8 cellular contexts compared by ENCODE assay signal in genomic region chr5:63125862-63126261, GRCh38.
DNase-seq lines count a peak whose midpoint lies in the region; ATAC-seq, FAIRE-seq and TF ChIP-seq lines count a peak whose summit lies in the region.

No MANE protein-coding gene starts in this region.

- no peaks in the 10 kb centered on the region for H3K27me3 ChIP-seq in cardiac muscle cell
- no peaks in the 10 kb centered on the region for H3K27me3 ChIP-seq in K562 (ENCODE audit: control insufficient read depth in 2 of 2, insufficient read depth in 2 of 2, low read length in 2 of 2)
- no peaks in the 10 kb centered on the region for H3K27me3 ChIP-seq in suprapubic skin

- H3K4me1 ChIP-seq in cardiac muscle cell (ENCODE audit: low read depth) (no peaks in the 10 kb centered on the region), K562 (replicated peaks in 1 of 2; ENCODE audit: control insufficient read depth in 2 of 2, insufficient read depth in 2 of 2, low read length in 2 of 2) (no peaks in the 10 kb centered on the region), suprapubic skin (no peaks in the 10 kb centered on the region)

- TF ChIP-seq CTCF in cardiac muscle cell (IDR thresholded peaks at IDR 0.05; ENCODE audit: low read depth, low read length) (peak; percentile 74), K562 (IDR thresholded peaks at IDR 0.05 in 2 of 3, conservative IDR thresholded peaks at IDR 0.05 in 1 of 3; ENCODE audit: insufficient read depth in 2 of 3, low read depth in 1 of 3, low read length in 3 of 3) (peak in 2 of 3 experiments; percentile 10 to 17; a peak in 1 of 6 replicates), neural crest cell (conservative IDR thresholded peaks at IDR 0.05) (peak; percentile 55), suprapubic skin (IDR thresholded peaks at IDR 0.05) (no peak)

- no peak overlapping the region for H3K27ac Mint-ChIP-seq in neural crest cell (ENCODE audit: unreplicated experiment)

- no TSS peak for BruUV-seq in K562 (replicated peaks; lab: Mats Ljungman, UMichigan)

- TF ChIP-seq POLR2A in K562 (conservative IDR thresholded peaks at IDR 0.05) (no peak), suprapubic skin (IDR thresholded peaks at IDR 0.05) (no peak)

- POLR2A ChIA-PET in HEK293T (lab: Yijun Ruan, JAX) (no interaction called here), K562 (lab: Yijun Ruan, JAX) (no interaction called here)

- H3K9me1 ChIP-seq in K562 (ENCODE audit: control insufficient read depth, insufficient read depth, low read length), result no peaks in the 10 kb centered on the region

- no peak overlapping the region for H3K27ac ChIP-seq in cardiac muscle cell
- no peak overlapping the region for H3K27ac ChIP-seq in K562 (ENCODE audit: extremely low read depth, low read depth, low read length)
- H3K27ac ChIP-seq in suprapubic skin, result no peak overlapping the region

- H3K27me3 Mint-ChIP-seq in neural crest cell (ENCODE audit: low read depth), result no peaks in the 10 kb centered on the region

- in situ Hi-C loops in K562 (cut with MboI), result no loop called here

- H4K20me1 ChIP-seq in K562 (replicated peaks; ENCODE audit: control insufficient read depth, insufficient read depth, low read length), result no peaks in the 10 kb centered on the region

- H3K4me1 Mint-ChIP-seq in neural crest cell, result peaks cover 5% of the 10 kb centered on the region

- peak in 1 of 2 experiments; percentile 45; a peak in 2 of 4 replicates for TF ChIP-seq RAD21 in K562 (CRISPR knock-in tag; conservative IDR thresholded peaks at IDR 0.05 in 1 of 2, IDR thresholded peaks at IDR 0.05 in 1 of 2)

- H3K79me2 ChIP-seq in K562 (ENCODE audit: control insufficient read depth, insufficient read depth, low read length), result no peaks in the 10 kb centered on the region

- H3K36me3 ChIP-seq in cardiac muscle cell, result no peaks in the 10 kb centered on the region
- H3K36me3 ChIP-seq in K562 (ENCODE audit: control insufficient read depth, insufficient read depth, low read length), result no peaks in the 10 kb centered on the region
- no peaks in the 10 kb centered on the region for H3K36me3 ChIP-seq in suprapubic skin

- TF ChIP-seq EP300 in K562 (IDR thresholded peaks at IDR 0.05; ENCODE audit: low read length), result no peak
- TF ChIP-seq EP300 in suprapubic skin (IDR thresholded peaks at IDR 0.05), result no peak

- no peaks in the 10 kb centered on the region for H3K9me3 ChIP-seq in cardiac muscle cell (ENCODE audit: low read depth)
- H3K9me3 ChIP-seq in K562 (replicated peaks; ENCODE audit: control insufficient read depth, insufficient read depth, low read depth, low read length), result no peaks in the 10 kb centered on the region
- no peaks in the 10 kb centered on the region for H3K9me3 ChIP-seq in suprapubic skin

- 5% methylated on average over 2 of the region's 2 CpGs for WGBS in K562 (ENCODE audit: insufficient coverage, low coverage, missing lambda C conversion rate)
- WGBS in suprapubic skin, result 21% methylated on average over 2 of the region's 2 CpGs

- H3K9ac ChIP-seq in K562 (ENCODE audit: insufficient read depth in 1 of 2, low read depth in 2 of 2, low read length in 2 of 2), result no peak overlapping the region

- H3K4me3 Mint-ChIP-seq in neural crest cell, result no peak overlapping the region

- CTCF ChIA-PET in HEK293T (lab: Yijun Ruan, JAX) (interaction anchor here (0.7 kb wide), 1 partner anchor 31 kb away, joined by 3 read pairs; no protein-coding TSS in a partner anchor), K562 (lab: Yijun Ruan, JAX; ENCODE audit: low intra/inter-chr PET ratio) (no interaction called here)

- H2AFZ ChIP-seq in K562 (ENCODE audit: low read depth, low read length), result no peak overlapping the region

- no peaks in the 10 kb centered on the region for H3K36me3 Mint-ChIP-seq in neural crest cell (ENCODE audit: low read depth)

- ATAC-seq in K562, result no peak

- intact Hi-C loops in cardiac septum (cut with DNase I), result no loop called here
- intact Hi-C loops in K562 (cut with micrococcal nuclease), result no loop called here

- H3K4me3 ChIP-seq in cardiac muscle cell, result no peak overlapping the region
- no peak overlapping the region for H3K4me3 ChIP-seq in K562
- H3K4me3 ChIP-seq in suprapubic skin, result no peak overlapping the region

- no peaks in the 10 kb centered on the region for H3K9me3 Mint-ChIP-seq in neural crest cell

- no peak for FAIRE-seq in K562 (lab: Jason Lieb, UNC)

- H3K4me2 ChIP-seq in K562 (ENCODE audit: insufficient read depth, low read length), result no peak overlapping the region

- DNase-seq in cardiac muscle cell (ENCODE audit: low read depth in 1 of 2, low spot score in 1 of 2), result peak; percentile 36 to 71
- DNase-seq in cardiac septum (ENCODE audit: low spot score), result no peak
- peak; percentile 9 for DNase-seq in HEK293T (ENCODE audit: extremely low spot score)
- DNase-seq in LoVo (ENCODE audit: low spot score), result peak; percentile 20
- DNase-seq in K562 (ENCODE audit: extremely low read depth in 1 of 4, low spot score in 3 of 4), result peak in 3 of 4 experiments; percentile 7 to 18 (median 9)
- no peak for DNase-seq in neural crest cell (ENCODE audit: low read depth, low spot score)
- no peak for DNase-seq in NCI-H1092 (lab: John Stamatoyannopoulos, UW)
- DNase-seq in suprapubic skin (ENCODE audit: low spot score in 2 of 2), result no peak

TF ChIP-seq in HEK293T, 16 proteins besides CTCF, POLR2A, EP300 and RAD21:
- TF ChIP-seq ARNT (IDR thresholded peaks at IDR 0.05) (no peak), HDGF (IDR thresholded peaks at IDR 0.05; ENCODE audit: borderline replicate concordance) (no peak), LEF1 (IDR thresholded peaks at IDR 0.05; ENCODE audit: borderline replicate concordance) (no peak), TARDBP (IDR thresholded peaks at IDR 0.05) (no peak)

TF ChIP-seq in K562, 482 proteins besides CTCF, POLR2A, EP300 and RAD21:
- no peak for TF ChIP-seq ZNF780A (CRISPR knock-in tag; IDR thresholded peaks at IDR 0.05)
- TF ChIP-seq, protein P1, sequence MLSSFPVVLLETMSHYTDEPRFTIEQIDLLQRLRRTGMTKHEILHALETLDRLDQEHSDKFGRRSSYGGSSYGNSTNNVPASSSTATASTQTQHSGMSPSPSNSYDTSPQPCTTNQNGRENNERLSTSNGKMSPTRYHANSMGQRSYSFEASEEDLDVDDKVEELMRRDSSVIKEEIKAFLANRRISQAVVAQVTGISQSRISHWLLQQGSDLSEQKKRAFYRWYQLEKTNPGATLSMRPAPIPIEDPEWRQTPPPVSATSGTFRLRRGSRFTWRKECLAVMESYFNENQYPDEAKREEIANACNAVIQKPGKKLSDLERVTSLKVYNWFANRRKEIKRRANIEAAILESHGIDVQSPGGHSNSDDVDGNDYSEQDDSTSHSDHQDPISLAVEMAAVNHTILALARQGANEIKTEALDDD (IDR thresholded peaks at IDR 0.05), result peak; percentile 54; the same call in 1 of the 2 replicates

Comparison
In these comparisons a context has a peak if more than half of its experiments do, and no peak if none do; other contexts are left out.
1. DNase-seq: peak in cardiac muscle cell (2 of 2), HEK293T (single experiment), LoVo (single experiment) and K562 (3 of 4); none in cardiac septum (single experiment), neural crest cell (single experiment), NCI-H1092 (single experiment) and suprapubic skin (0 of 2).
2. CTCF ChIP-seq: peak in cardiac muscle cell (single experiment), K562 (2 of 3) and neural crest cell (single experiment); none in suprapubic skin (0 of 2).